ENCODE assay signal across 8 cellular contexts in the genomic region with DNA sequence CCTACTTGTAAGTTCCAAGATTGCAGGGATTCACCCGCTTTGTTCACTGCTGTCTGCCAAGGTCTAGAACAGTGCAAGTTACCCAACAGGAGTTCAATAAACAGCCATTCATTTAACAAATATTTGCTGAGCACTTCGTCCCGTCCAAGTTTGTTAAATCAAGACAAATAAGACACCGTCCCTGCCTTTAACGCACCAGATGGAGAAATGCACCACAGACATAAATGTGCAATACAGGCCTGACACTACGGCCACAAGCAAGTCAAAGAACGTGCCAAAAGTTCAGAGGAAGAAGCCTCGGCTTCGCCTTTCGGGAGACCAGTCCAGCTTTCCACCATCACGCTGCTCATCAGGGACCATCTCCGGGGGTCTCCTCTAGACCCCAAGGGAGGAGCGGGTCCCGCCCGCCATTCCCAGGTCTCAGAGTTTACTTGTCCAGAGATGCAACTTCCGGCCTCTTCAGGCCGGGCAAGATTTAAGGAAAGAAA. TPM values are rescaled to one million over a fixed set of nuclear protein-coding genes. Genes with fewer than 3 reads are reported as not detected.
A peak's percentile ranks its signal among the peaks of the same experiment; 100 is the strongest.
DNase-seq lines count a peak whose midpoint lies in the region; ATAC-seq and TF ChIP-seq lines count a peak whose summit lies in the region.

No MANE protein-coding gene starts in this region.

- H3K27ac ChIP-seq in mesendoderm (ENCODE audit: low read depth, low read length) (peak overlapping the region; percentile 18), uterus (peak overlapping the region; percentile 80 to 82)

- no peak overlapping the region for H2BK5ac ChIP-seq in mesendoderm (ENCODE audit: low read length)

- H4K5ac ChIP-seq in mesendoderm (ENCODE audit: low read length) = no peak overlapping the region

- no peak for TF ChIP-seq POLR2A in uterus (IDR thresholded peaks at IDR 0.05)

- intact Hi-C loops in uterus (cut with DNase I; ENCODE audit: low total_unique reads) = no loop called here

- peak overlapping the region; percentile 82 for H3K18ac ChIP-seq in mesendoderm (ENCODE audit: low read length)

- no peaks in the 10 kb centered on the region for H3K9me3 ChIP-seq in NT2/D1 (ENCODE audit: insufficient read depth, low read length)
- H3K9me3 ChIP-seq in uterus = no peaks in the 10 kb centered on the region

- H3K9ac ChIP-seq in NT2/D1 (ENCODE audit: insufficient read length, low read depth) = peak overlapping the region; percentile 84
- H3K9ac ChIP-seq in mesendoderm (ENCODE audit: low read length) = peak overlapping the region; percentile 90

- WGBS in mesendoderm (ENCODE audit: extremely low coverage, insufficient coverage, low lambda C conversion rate) = no CpG with 5 or more reads among the region's 17 CpGs

- TF ChIP-seq CTCF in uterus (IDR thresholded peaks at IDR 0.05) = no peak

- DNase-seq in GM04504 (ENCODE audit: low read depth) = peak; percentile 8
- DNase-seq in NT2/D1 (ENCODE audit: low read depth, low spot score) = no peak
- peak; percentile 33 for DNase-seq in dermis blood vessel endothelial cell
- no peak for DNase-seq in mesendoderm
- no peak for DNase-seq in uterus

- H2BK15ac ChIP-seq in mesendoderm (replicated peaks; ENCODE audit: low read depth) = no peak overlapping the region

- H3K4ac ChIP-seq in mesendoderm (ENCODE audit: low read depth, low read length) = peak overlapping the region; percentile 96

- H3K27me3 ChIP-seq in NT2/D1 (ENCODE audit: insufficient read depth, insufficient read length) (no peaks in the 10 kb centered on the region), mesendoderm (ENCODE audit: insufficient read depth, low read length, poor library complexity) (no peaks in the 10 kb centered on the region), uterus (no peaks in the 10 kb centered on the region)

- no peak overlapping the region for H2AK5ac ChIP-seq in mesendoderm (ENCODE audit: low read length)

- no peak overlapping the region for H2BK120ac ChIP-seq in mesendoderm (ENCODE audit: low read depth, low read length)

- H3K4me1 ChIP-seq in NT2/D1 (ENCODE audit: insufficient read depth, insufficient read length) (peaks cover 3% of the 10 kb centered on the region), mesendoderm (ENCODE audit: control insufficient read depth, low read depth, low read length) (peaks cover 5% of the 10 kb centered on the region), uterus (peaks cover 0 to 7% of the 10 kb centered on the region in 2 donors)

- peak overlapping the region; percentile 94 for H3K4me3 ChIP-seq in NT2/D1 (ENCODE audit: insufficient read length, low read depth)
- H3K4me3 ChIP-seq in mesendoderm (ENCODE audit: low read length) = peak overlapping the region; percentile 55
- peak overlapping the region; percentile 65 to 90 for H3K4me3 ChIP-seq in uterus

- peaks cover 32% of the 10 kb centered on the region for H3K36me3 ChIP-seq in NT2/D1 (ENCODE audit: insufficient read depth, insufficient read length, low read length)
- peaks cover 13% of the 10 kb centered on the region for H3K36me3 ChIP-seq in mesendoderm (ENCODE audit: control insufficient read depth, insufficient read depth, low read length)
- no peaks in the 10 kb centered on the region for H3K36me3 ChIP-seq in uterus

- no peak overlapping the region for H3K23ac ChIP-seq in mesendoderm (ENCODE audit: low read length)

- H4K8ac ChIP-seq in mesendoderm (ENCODE audit: low read depth, low read length) = no peak overlapping the region

- H3K56ac ChIP-seq in mesendoderm (ENCODE audit: low read length) = peak overlapping the region; percentile 87

- H3K4me2 ChIP-seq in mesendoderm (ENCODE audit: low read length) = peak overlapping the region; percentile 75

- H3K79me2 ChIP-seq in mesendoderm (ENCODE audit: control insufficient read depth, insufficient read depth, low read length) = peaks cover 31% of the 10 kb centered on the region

- ATAC-seq in GM21737 (IDR thresholded peaks at IDR 0.05; ENCODE audit: unreplicated experiment) (peak; percentile 3), HG03457 (IDR thresholded peaks at IDR 0.05; ENCODE audit: unreplicated experiment) (no peak), GM21825 (IDR thresholded peaks at IDR 0.05; ENCODE audit: unreplicated experiment) (no peak)

- H3K79me1 ChIP-seq in mesendoderm (ENCODE audit: low read length) = peaks cover 22% of the 10 kb centered on the region

RNA-seq across cellular contexts. Expression of gene C2orf76, which starts 0.4 kb away (rescaled TPM):
- total RNA-seq in dermis blood vessel endothelial cell (12.6 and 14.6 TPM in 2 replicates), uterus (10 to 100 TPM; 13.5 to 63.0 (median 21.5) TPM)
- 11.7 TPM for polyA plus RNA-seq in mesendoderm (2013, experiment 1 of 2)
- 13.8 TPM for polyA plus RNA-seq in mesendoderm (2013, experiment 2 of 2)

RNA-seq across cellular contexts. Expression of gene DBI, which starts 0.6 kb away (rescaled TPM):
- total RNA-seq in dermis blood vessel endothelial cell (82.2 and 121 TPM in 2 replicates), uterus (10 to 100 TPM in 3 of 4 donors, 1 to 10 TPM in 1; 2.6 to 46.8 (median 33.7) TPM)
- polyA plus RNA-seq in mesendoderm (2013, experiment 1 of 2) = 730 TPM
- polyA plus RNA-seq in mesendoderm (2013, experiment 2 of 2) = 718 TPM

Comparison
In these comparisons a context has a peak if more than half of its experiments do, and no peak if none do; other contexts are left out.
1. DNase-seq: peak in GM04504 (single experiment) and dermis blood vessel endothelial cell (single experiment); none in NT2/D1 (single experiment), mesendoderm (single experiment) and uterus (0 of 2).
2. Peak in every context shown above with its lines, with median percentiles within 50 percentile points of each other: H3K4me3 ChIP-seq.